In genomic region chr3:156227704-156228103, GRCh38 we compare ENCODE assay signal across 30 cellular contexts.
"Had no signal": no experiment of that assay in that cellular context is flagged by ENCODE, and none has a peak within 500 bp of the region (broad histone marks: within the 10 kb centered on the region; RNA-seq: fewer than 3 reads in every experiment).

No MANE protein-coding gene starts in this region.

- H3K4me3 ChIP-seq: adrenal gland, body of pancreas, cardiac muscle cell, coronary artery, esophagus squamous epithelium, heart left ventricle had no signal

- H3K9me3 ChIP-seq: adrenal gland, body of pancreas, esophagus squamous epithelium, heart left ventricle had no signal

- H3K27me3 ChIP-seq: adrenal gland, body of pancreas, cardiac muscle cell, esophagus squamous epithelium, heart left ventricle had no signal

- DNase-seq: activated CD4-positive, alpha-beta memory T cell treated with anti-CD3 and anti-CD28 coated beads for 36 hours; activated CD4-positive, alpha-beta T cell treated with anti-CD3 and anti-CD28 coated beads for 36 hours; activated CD4-positive, alpha-beta T cell treated with anti-CD3 and anti-CD28 coated beads, Interleukin-2, amount 10 ng/mL, durations not matched to agents 24 days and 14 days; activated CD4-positive, CD25-positive, alpha-beta regulatory T cell; activated CD4-positive, CD25-positive, alpha-beta regulatory T cell treated with anti-CD3 and anti-CD28 coated beads, Interleukin-2, amount 50 U/mL, for 72 hours; activated CD8-positive, alpha-beta memory T cell treated with anti-CD3 and anti-CD28 coated beads, Interleukin-2, amount 10 ng/mL, durations not matched to agents 7 days and 5 days; activated CD8-positive, alpha-beta memory T cell treated with anti-CD3 and anti-CD28 coated beads, Interleukin-2, amount 50 U/mL, for 4 hours; activated CD8-positive, alpha-beta T cell treated with anti-CD3 and anti-CD28 coated beads, Interleukin-2, amount 10 ng/mL, durations not matched to agents 7 days and 5 days; activated effector memory CD4-positive, alpha-beta T cell treated with anti-CD3 and anti-CD28 coated beads, Interleukin-2, amount 50 U/mL, for 16 hours; activated naive CD4-positive, alpha-beta T cell treated with anti-CD3 and anti-CD28 coated beads for 36 hours; activated naive CD8-positive, alpha-beta T cell treated with anti-CD3 and anti-CD28 coated beads for 36 hours; activated naive CD8-positive, alpha-beta T cell treated with anti-CD3 and anti-CD28 coated beads, Interleukin-2, amount 50 U/mL, for 24 hours; activated T-cell treated with anti-CD3 and anti-CD28 coated beads, Interleukin-2, amount 50 U/mL, for 1 hour; activated T-cell treated with anti-CD3 and anti-CD28 coated beads, Interleukin-2, amount 50 U/mL, for 48 hours; adrenal gland; amygdala; aorta; body of pancreas; central memory CD4-positive, alpha-beta T cell; dermis blood vessel endothelial cell; effector CD4-positive, alpha-beta T cell; esophagus squamous epithelium; foreskin melanocyte; glutamatergic neuron; heart left ventricle; T-helper 2 cell had no signal

- FAIRE-seq: endothelial cell of umbilical vein had no signal

- H3K27ac ChIP-seq: adrenal gland, body of pancreas, cardiac muscle cell, coronary artery, epithelial cell of prostate, esophagus squamous epithelium, heart left ventricle had no signal

- H3K36me3 ChIP-seq: adrenal gland, cardiac muscle cell, esophagus squamous epithelium, heart left ventricle had no signal

- ATAC-seq: activated CD4-positive, alpha-beta T cell treated with anti-CD3 and anti-CD28 coated beads for 36 hours; activated CD8-positive, alpha-beta memory T cell treated with anti-CD3 and anti-CD28 coated beads, Interleukin-2, amount 10 ng/mL, durations not matched to agents 7 days and 5 days; activated CD8-positive, alpha-beta T cell treated with anti-CD3 and anti-CD28 coated beads, Interleukin-2, amount 10 ng/mL, durations not matched to agents 7 days and 5 days; activated naive CD8-positive, alpha-beta T cell treated with anti-CD3 and anti-CD28 coated beads, Interleukin-2, amount 50 U/mL, for 24 hours; heart left ventricle had no signal

- H3K4me1 ChIP-seq: adrenal gland, esophagus squamous epithelium, heart left ventricle had no signal
